2 cellular contexts compared by ENCODE assay signal in the genomic region with DNA sequence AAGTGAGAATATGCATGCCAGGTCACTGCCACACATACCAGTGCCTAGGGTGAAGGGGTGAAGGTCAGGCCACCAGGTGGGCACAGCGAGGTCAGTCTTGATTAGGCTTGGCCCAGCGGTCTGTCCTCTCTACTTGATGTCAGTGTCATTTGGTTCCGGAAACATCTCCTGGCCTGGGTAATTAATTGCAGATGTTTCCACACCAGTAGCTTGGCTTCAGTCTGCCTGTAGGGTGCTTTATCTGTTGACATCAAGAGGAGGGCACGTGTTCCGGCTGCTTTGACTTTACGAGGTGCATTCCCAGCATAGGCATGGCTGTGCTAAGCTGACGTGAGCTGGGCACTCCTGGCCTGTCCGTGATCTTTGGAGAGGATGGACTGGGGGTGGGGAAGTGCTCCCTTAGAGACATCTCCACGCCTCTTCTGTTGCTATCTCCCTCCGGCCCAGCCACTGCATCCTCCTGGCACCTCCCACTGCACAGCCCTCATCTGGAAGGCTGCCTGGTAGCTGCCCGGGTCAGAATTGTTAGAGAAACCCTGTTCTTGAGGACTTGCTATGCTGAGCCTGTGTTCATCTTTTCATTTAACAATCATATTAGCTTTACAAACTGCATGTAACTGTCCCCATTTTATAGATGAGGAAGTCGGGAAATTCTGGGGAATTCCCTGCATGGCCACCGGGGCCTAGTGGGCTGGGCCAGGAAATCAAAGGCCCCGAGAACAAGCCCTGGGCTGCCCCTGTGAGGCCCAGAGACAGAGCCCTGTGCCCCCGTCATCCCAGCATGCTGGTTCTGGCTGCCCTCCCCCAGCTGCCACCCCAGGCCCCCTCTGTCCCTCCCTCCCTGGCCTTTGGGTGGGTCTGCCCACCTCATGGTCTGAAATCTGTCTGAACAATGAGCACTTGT.
A peak's percentile ranks its signal among the peaks of the same experiment; 100 is the strongest.
TF ChIP-seq lines count a peak whose summit lies in the region.

No MANE protein-coding gene starts in this region.

TF ChIP-seq in A549, 52 proteins besides CTCF, POLR2A, EP300 and RAD21 (continued from another document):
- TF ChIP-seq FOXS1 (CRISPR knock-in tag; IDR thresholded peaks at IDR 0.05) (0 out of 2 replicates have a peak, but pooled peaks have one; percentile 24), HOXB5 (CRISPR knock-in tag; IDR thresholded peaks at IDR 0.05) (no peak), NPAS2 (CRISPR knock-in tag; IDR thresholded peaks at IDR 0.05; ENCODE audit: borderline replicate concordance) (no peak), MAZ (IDR thresholded peaks at IDR 0.05; ENCODE audit: borderline replicate concordance, low read depth, low read length) (no peak), HOXA7 (CRISPR knock-in tag; IDR thresholded peaks at IDR 0.05) (no peak), EHMT2 (IDR thresholded peaks at IDR 0.05; ENCODE audit: low read depth) (no peak), JUN (IDR thresholded peaks at IDR 0.05) (peak; percentile 27 to 29; a peak in 1 of 5 replicates), SMC3 (IDR thresholded peaks at IDR 0.05) (no peak), CEBPB (IDR thresholded peaks at IDR 0.05) (peak in 1 of 2 experiments; percentile 16; a peak in 1 of 4 replicates), CBX8 (IDR thresholded peaks at IDR 0.05) (no peak), PHF8 (IDR thresholded peaks at IDR 0.05; ENCODE audit: borderline replicate concordance, low read depth) (no peak), GATA3 (IDR thresholded peaks at IDR 0.05; ENCODE audit: borderline replicate concordance) (peak; percentile 95), HEYL (CRISPR knock-in tag; IDR thresholded peaks at IDR 0.05) (no peak), TP53 (CRISPR knock-in tag; IDR thresholded peaks at IDR 0.05) (no peak), BHLHE40 (IDR thresholded peaks at IDR 0.05; ENCODE audit: low read depth, low read length) (peak; percentile 94), SREBF2 (IDR thresholded peaks at IDR 0.05) (no peak), FOSL2 (IDR thresholded peaks at IDR 0.05) (no peak), FOSL2 (CRISPR knock-in tag; IDR thresholded peaks at IDR 0.05) (peak; percentile 21; the same call in 1 of the 2 replicates), ZSCAN20 (CRISPR knock-in tag; IDR thresholded peaks at IDR 0.05) (no peak), ESRRA (IDR thresholded peaks at IDR 0.05; ENCODE audit: borderline replicate concordance, low read length) (0 out of 2 replicates have a peak, but pooled peaks have one; percentile 28), RCOR1 (IDR thresholded peaks at IDR 0.05; ENCODE audit: low read depth, low read length) (no peak), HDAC2 (IDR thresholded peaks at IDR 0.05) (no peak), ZC3H11A (IDR thresholded peaks at IDR 0.05) (no peak), MAFK (IDR thresholded peaks at IDR 0.05; ENCODE audit: partially characterized antibody) (no peak)
- TF ChIP-seq, protein P1, sequence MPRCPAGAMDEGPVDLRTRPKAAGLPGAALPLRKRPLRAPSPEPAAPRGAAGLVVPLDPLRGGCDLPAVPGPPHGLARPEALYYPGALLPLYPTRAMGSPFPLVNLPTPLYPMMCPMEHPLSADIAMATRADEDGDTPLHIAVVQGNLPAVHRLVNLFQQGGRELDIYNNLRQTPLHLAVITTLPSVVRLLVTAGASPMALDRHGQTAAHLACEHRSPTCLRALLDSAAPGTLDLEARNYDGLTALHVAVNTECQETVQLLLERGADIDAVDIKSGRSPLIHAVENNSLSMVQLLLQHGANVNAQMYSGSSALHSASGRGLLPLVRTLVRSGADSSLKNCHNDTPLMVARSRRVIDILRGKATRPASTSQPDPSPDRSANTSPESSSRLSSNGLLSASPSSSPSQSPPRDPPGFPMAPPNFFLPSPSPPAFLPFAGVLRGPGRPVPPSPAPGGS (IDR thresholded peaks at IDR 0.05), result no peak
- TF ChIP-seq, protein P2, sequence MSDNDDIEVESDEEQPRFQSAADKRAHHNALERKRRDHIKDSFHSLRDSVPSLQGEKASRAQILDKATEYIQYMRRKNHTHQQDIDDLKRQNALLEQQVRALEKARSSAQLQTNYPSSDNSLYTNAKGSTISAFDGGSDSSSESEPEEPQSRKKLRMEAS (IDR thresholded peaks at IDR 0.05), result peak; percentile 98

TF ChIP-seq in WTC11, 78 proteins besides CTCF, POLR2A, EP300 and RAD21 (continued from another document):
- TF ChIP-seq, protein P3, sequence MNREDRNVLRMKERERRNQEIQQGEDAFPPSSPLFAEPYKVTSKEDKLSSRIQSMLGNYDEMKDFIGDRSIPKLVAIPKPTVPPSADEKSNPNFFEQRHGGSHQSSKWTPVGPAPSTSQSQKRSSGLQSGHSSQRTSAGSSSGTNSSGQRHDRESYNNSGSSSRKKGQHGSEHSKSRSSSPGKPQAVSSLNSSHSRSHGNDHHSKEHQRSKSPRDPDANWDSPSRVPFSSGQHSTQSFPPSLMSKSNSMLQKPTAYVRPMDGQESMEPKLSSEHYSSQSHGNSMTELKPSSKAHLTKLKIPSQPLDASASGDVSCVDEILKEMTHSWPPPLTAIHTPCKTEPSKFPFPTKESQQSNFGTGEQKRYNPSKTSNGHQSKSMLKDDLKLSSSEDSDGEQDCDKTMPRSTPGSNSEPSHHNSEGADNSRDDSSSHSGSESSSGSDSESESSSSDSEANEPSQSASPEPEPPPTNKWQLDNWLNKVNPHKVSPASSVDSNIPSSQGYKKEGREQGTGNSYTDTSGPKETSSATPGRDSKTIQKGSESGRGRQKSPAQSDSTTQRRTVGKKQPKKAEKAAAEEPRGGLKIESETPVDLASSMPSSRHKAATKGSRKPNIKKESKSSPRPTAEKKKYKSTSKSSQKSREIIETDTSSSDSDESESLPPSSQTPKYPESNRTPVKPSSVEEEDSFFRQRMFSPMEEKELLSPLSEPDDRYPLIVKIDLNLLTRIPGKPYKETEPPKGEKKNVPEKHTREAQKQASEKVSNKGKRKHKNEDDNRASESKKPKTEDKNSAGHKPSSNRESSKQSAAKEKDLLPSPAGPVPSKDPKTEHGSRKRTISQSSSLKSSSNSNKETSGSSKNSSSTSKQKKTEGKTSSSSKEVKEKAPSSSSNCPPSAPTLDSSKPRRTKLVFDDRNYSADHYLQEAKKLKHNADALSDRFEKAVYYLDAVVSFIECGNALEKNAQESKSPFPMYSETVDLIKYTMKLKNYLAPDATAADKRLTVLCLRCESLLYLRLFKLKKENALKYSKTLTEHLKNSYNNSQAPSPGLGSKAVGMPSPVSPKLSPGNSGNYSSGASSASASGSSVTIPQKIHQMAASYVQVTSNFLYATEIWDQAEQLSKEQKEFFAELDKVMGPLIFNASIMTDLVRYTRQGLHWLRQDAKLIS (CRISPR knock-in tag; IDR thresholded peaks at IDR 0.05; ENCODE audit: borderline replicate concordance), result no peak
- no peak for TF ChIP-seq CBFB (CRISPR knock-in tag; IDR thresholded peaks at IDR 0.05; ENCODE audit: low read depth)
- no peak for TF ChIP-seq ESRRA (CRISPR knock-in tag; IDR thresholded peaks at IDR 0.05; ENCODE audit: borderline replicate concordance)
- TF ChIP-seq, protein P4, sequence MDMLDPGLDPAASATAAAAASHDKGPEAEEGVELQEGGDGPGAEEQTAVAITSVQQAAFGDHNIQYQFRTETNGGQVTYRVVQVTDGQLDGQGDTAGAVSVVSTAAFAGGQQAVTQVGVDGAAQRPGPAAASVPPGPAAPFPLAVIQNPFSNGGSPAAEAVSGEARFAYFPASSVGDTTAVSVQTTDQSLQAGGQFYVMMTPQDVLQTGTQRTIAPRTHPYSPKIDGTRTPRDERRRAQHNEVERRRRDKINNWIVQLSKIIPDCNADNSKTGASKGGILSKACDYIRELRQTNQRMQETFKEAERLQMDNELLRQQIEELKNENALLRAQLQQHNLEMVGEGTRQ (CRISPR knock-in tag; IDR thresholded peaks at IDR 0.05), result no peak
- TF ChIP-seq, protein P5, sequence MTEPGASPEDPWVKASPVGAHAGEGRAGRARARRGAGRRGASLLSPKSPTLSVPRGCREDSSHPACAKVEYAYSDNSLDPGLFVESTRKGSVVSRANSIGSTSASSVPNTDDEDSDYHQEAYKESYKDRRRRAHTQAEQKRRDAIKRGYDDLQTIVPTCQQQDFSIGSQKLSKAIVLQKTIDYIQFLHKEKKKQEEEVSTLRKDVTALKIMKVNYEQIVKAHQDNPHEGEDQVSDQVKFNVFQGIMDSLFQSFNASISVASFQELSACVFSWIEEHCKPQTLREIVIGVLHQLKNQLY (CRISPR knock-in tag; IDR thresholded peaks at IDR 0.05), result no peak
